ENCODE assay signal across 10 cellular contexts in the genomic region with DNA sequence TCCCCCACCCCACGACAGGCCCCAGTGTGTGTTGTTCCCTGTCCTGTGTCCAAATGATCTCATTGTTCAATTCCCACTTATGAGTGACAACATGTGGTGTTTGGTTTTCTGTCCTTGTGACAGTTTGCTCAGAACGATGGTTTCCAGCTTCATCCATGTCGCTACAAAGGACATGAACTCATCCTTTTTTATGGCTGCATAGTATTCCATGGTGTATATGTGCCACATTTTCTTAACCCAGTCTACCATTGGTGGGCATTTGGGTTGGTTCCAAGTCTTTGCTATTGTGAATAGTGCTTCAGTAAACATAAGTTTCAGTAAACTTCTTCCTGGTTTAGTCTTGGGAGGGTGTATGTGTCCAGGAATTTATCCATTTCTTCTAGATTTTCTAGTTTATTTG. TPM values are rescaled to one million over a fixed set of nuclear protein-coding genes. Genes with fewer than 3 reads are reported as not detected.
"Had no signal": no experiment of that assay in that cellular context is flagged by ENCODE, and none has a peak within 500 bp of the region (broad histone marks: within the 10 kb centered on the region; RNA-seq: fewer than 3 reads in every experiment).

No MANE protein-coding gene starts in this region.

RNA-seq across cellular contexts. Expression of a gene that starts 26.7 kb away (rescaled TPM):
- total RNA-seq: subcutaneous adipose tissue, temporal lobe, thoracic aorta, thyroid gland, tibial nerve, ureter, urinary bladder, uterus, vagina had no signal
- polyA plus RNA-seq: stomach had no signal
